Comparison of ENCODE assay signal across 29 cellular contexts in genomic region chr4:73711989-73712388, GRCh38. TPM values are rescaled to one million over a fixed set of nuclear protein-coding genes. Genes with fewer than 3 reads are reported as not detected.
"Had no signal": no experiment of that assay in that cellular context is flagged by ENCODE, and none has a peak within 500 bp of the region (broad histone marks: within the 10 kb centered on the region; RNA-seq: fewer than 3 reads in every experiment).

No MANE protein-coding gene starts in this region.

- H3K36me3 ChIP-seq: breast epithelium, right atrium auricular region, uterus had no signal

- H3K27ac Mint-ChIP-seq: activated CD4-positive, alpha-beta T cell treated with anti-CD3 and anti-CD28 coated beads for 36 hours; activated naive CD4-positive, alpha-beta T cell treated with anti-CD3 and anti-CD28 coated beads, Interleukin-2, amount 50 U/mL, for 72 hours; activated T-cell treated with anti-CD3 and anti-CD28 coated beads, Interleukin-2, amount 50 U/mL, for 72 hours; immature natural killer cell; memory B cell; naive thymus-derived CD4-positive, alpha-beta T cell; stimulated activated memory B cell treated with anti-CD40 and anti-IgM and Interleukin-4, amounts not matched to agents 10 μg/mL and 1 μg/mL and 100 μg/mL, for 72 hours; stimulated activated naive CD8-positive, alpha-beta T cell treated with anti-CD3 and anti-CD28 coated beads, Interleukin-15, amount 100 ng/mL, for 72 hours; type B pancreatic cell had no signal

- H3K4me3 Mint-ChIP-seq: activated CD4-positive, alpha-beta T cell treated with anti-CD3 and anti-CD28 coated beads for 36 hours; activated T-cell treated with anti-CD3 and anti-CD28 coated beads, Interleukin-2, amount 50 U/mL, for 72 hours; central memory CD8-positive, alpha-beta T cell; immature natural killer cell; memory B cell; naive thymus-derived CD4-positive, alpha-beta T cell; stimulated activated memory B cell treated with anti-CD40 and anti-IgM and Interleukin-4, amounts not matched to agents 10 μg/mL and 1 μg/mL and 100 μg/mL, for 72 hours; stimulated activated naive CD8-positive, alpha-beta T cell treated with anti-CD3 and anti-CD28 coated beads, Interleukin-15, amount 100 ng/mL, for 72 hours; type B pancreatic cell had no signal

- ATAC-seq: activated CD4-positive, alpha-beta T cell treated with anti-CD3 and anti-CD28 coated beads for 36 hours; activated naive CD4-positive, alpha-beta T cell treated with anti-CD3 and anti-CD28 coated beads, Interleukin-2, amount 50 U/mL, for 72 hours; activated T-cell treated with anti-CD3 and anti-CD28 coated beads, Interleukin-2, amount 50 U/mL, for 72 hours; naive thymus-derived CD4-positive, alpha-beta T cell; stimulated activated memory B cell treated with anti-CD40 and anti-IgM and Interleukin-4, amounts not matched to agents 10 μg/mL and 1 μg/mL and 100 μg/mL, for 72 hours; stimulated activated naive CD8-positive, alpha-beta T cell treated with anti-CD3 and anti-CD28 coated beads, Interleukin-15, amount 100 ng/mL, for 72 hours had no signal

- DNase-seq: activated CD4-positive, alpha-beta T cell treated with anti-CD3 and anti-CD28 coated beads for 36 hours; activated CD4-positive, CD25-positive, alpha-beta regulatory T cell; activated naive CD4-positive, alpha-beta T cell; activated T-cell treated with anti-CD3 and anti-CD28 coated beads for 4 hours; activated T-cell treated with anti-CD3 and anti-CD28 coated beads, Interleukin-2, amount 50 U/mL, for 72 hours; dermis blood vessel endothelial cell; effector CD8-positive, alpha-beta T cell; foreskin fibroblast; head of caudate nucleus; hypothalamus; immature natural killer cell; midbrain; naive thymus-derived CD4-positive, alpha-beta T cell; stimulated activated CD4-positive, alpha-beta T cell treated with anti-CD3 and anti-CD28 coated beads, Interleukin-1b, Interleukin-23, amount 100 ng/mL, for 48 hours; stimulated activated CD4-positive, alpha-beta T cell treated with anti-CD3 and anti-CD28 coated beads, Interleukin-4, amount 100 ng/mL, for 4 hours; stimulated activated CD8-positive, alpha-beta memory T cell treated with anti-CD3 and anti-CD28 coated beads, Interleukin-4, amount 100 ng/mL, for 48 hours; stimulated activated naive CD8-positive, alpha-beta T cell treated with anti-CD3 and anti-CD28 coated beads, Interleukin-15, amount 100 ng/mL, for 72 hours; substantia nigra; T-helper 9 cell; uterus had no signal

- H3K27me3 ChIP-seq: breast epithelium, right atrium auricular region, uterus had no signal

- H3K9me3 ChIP-seq: breast epithelium, right atrium auricular region, uterus had no signal

- H3K4me2 ChIP-seq: smooth muscle cell had no signal

- H3K9me3 Mint-ChIP-seq: activated naive CD4-positive, alpha-beta T cell treated with anti-CD3 and anti-CD28 coated beads, Interleukin-2, amount 50 U/mL, for 72 hours; activated T-cell treated with anti-CD3 and anti-CD28 coated beads, Interleukin-2, amount 50 U/mL, for 72 hours; memory B cell; stimulated activated memory B cell treated with anti-CD40 and anti-IgM and Interleukin-4, amounts not matched to agents 10 μg/mL and 1 μg/mL and 100 μg/mL, for 72 hours; stimulated activated naive CD8-positive, alpha-beta T cell treated with anti-CD3 and anti-CD28 coated beads, Interleukin-15, amount 100 ng/mL, for 72 hours; type B pancreatic cell had no signal

- H3K27me3 Mint-ChIP-seq: central memory CD8-positive, alpha-beta T cell; memory B cell; stimulated activated memory B cell treated with anti-CD40 and anti-IgM and Interleukin-4, amounts not matched to agents 10 μg/mL and 1 μg/mL and 100 μg/mL, for 72 hours; stimulated activated naive CD8-positive, alpha-beta T cell treated with anti-CD3 and anti-CD28 coated beads, Interleukin-15, amount 100 ng/mL, for 72 hours had no signal

- H3K36me3 Mint-ChIP-seq: activated naive CD4-positive, alpha-beta T cell treated with anti-CD3 and anti-CD28 coated beads, Interleukin-2, amount 50 U/mL, for 72 hours; immature natural killer cell; memory B cell; stimulated activated memory B cell treated with anti-CD40 and anti-IgM and Interleukin-4, amounts not matched to agents 10 μg/mL and 1 μg/mL and 100 μg/mL, for 72 hours; type B pancreatic cell had no signal

- H3K4me1 ChIP-seq: breast epithelium had no signal

- H3K27ac ChIP-seq: breast epithelium, right atrium auricular region, uterus had no signal

- H3K4me3 ChIP-seq: breast epithelium, right atrium auricular region, smooth muscle cell, uterus had no signal

- H3K4me1 Mint-ChIP-seq: activated CD4-positive, alpha-beta T cell treated with anti-CD3 and anti-CD28 coated beads for 36 hours; central memory CD8-positive, alpha-beta T cell; immature natural killer cell; stimulated activated memory B cell treated with anti-CD40 and anti-IgM and Interleukin-4, amounts not matched to agents 10 μg/mL and 1 μg/mL and 100 μg/mL, for 72 hours; stimulated activated naive CD8-positive, alpha-beta T cell treated with anti-CD3 and anti-CD28 coated beads, Interleukin-15, amount 100 ng/mL, for 72 hours had no signal

RNA-seq across cellular contexts. Expression of gene CXCL8, which starts 28.4 kb away (rescaled TPM):
- polyA plus RNA-seq: neural cell had no signal
